In genomic region chr15:63450884-63451225, GRCh38 we compare ENCODE assay signal across 17 cellular contexts. TPM values are rescaled to one million over a fixed set of nuclear protein-coding genes. Genes with fewer than 3 reads are reported as not detected.
DNase-seq lines count a peak whose midpoint lies in the region; ATAC-seq, FAIRE-seq and TF ChIP-seq lines count a peak whose summit lies in the region.
"Had no signal": no experiment of that assay in that cellular context is flagged by ENCODE, and none has a peak within 500 bp of the region (broad histone marks: within the 10 kb centered on the region; RNA-seq: fewer than 3 reads in every experiment).

No MANE protein-coding gene starts in this region.

- CTCF ChIA-PET in HepG2 (lab: Yijun Ruan, JAX; ENCODE audit: low intra/inter-chr PET ratio, low total read pairs): no interaction called here

- TF ChIP-seq EP300 in HepG2 (IDR thresholded peaks at IDR 0.05; ENCODE audit: low read depth in 2 of 2, low read length in 2 of 2): no peak
- no peak for TF ChIP-seq EP300 in HepG2 (CRISPR knock-in tag; IDR thresholded peaks at IDR 0.05; ENCODE audit: borderline replicate concordance)
- TF ChIP-seq EP300 in suprapubic skin (IDR thresholded peaks at IDR 0.05): no peak

- in situ Hi-C loops in HepG2 (cut with HindIII; ENCODE audit: extremely low pct_ligation_motif_present, low pct_unique_long_range_greater_than_20kb): no loop called here

- H3K4me3 ChIP-seq in liver (ENCODE audit: low read depth in 1 of 3, low read length in 3 of 3) (no peak overlapping the region), HepG2 (replicated peaks in 1 of 3; ENCODE audit: insufficient read depth in 1 of 3, low read depth in 2 of 3, low read length in 3 of 3) (no peak overlapping the region), neural progenitor cell (no peak overlapping the region), suprapubic skin (no peak overlapping the region)
- H3K4me3 ChIP-seq: BLaER1 treated with 17β-estradiol and CSF1 and Interleukin-3, amounts not matched to agents 10 nM and 100 nM; GM23248; HAP-1 had no signal

- H3K4me1 ChIP-seq in liver (ENCODE audit: control insufficient read depth in 4 of 4, insufficient read depth in 4 of 4, low read length in 3 of 4) (peaks cover 3 to 32% (median 13%) of the 10 kb centered on the region in 4 donors), HepG2 (ENCODE audit: insufficient read depth, low read length) (peaks cover 23% of the 10 kb centered on the region), neural progenitor cell (peaks cover 7% of the 10 kb centered on the region), suprapubic skin (peaks cover 6% of the 10 kb centered on the region)

- H3K9me3 Mint-ChIP-seq in neural progenitor cell: no peaks in the 10 kb centered on the region
- H3K9me3 Mint-ChIP-seq: CD8-positive, alpha-beta T cell had no signal

- H3K9ac ChIP-seq in liver (ENCODE audit: low read depth in 1 of 2, low read length in 2 of 2): no peak overlapping the region
- no peak overlapping the region for H3K9ac ChIP-seq in HepG2 (ENCODE audit: insufficient read depth, low read depth, low read length)
- no peak overlapping the region for H3K9ac ChIP-seq in neural progenitor cell
- H3K9ac ChIP-seq: BLaER1 treated with 17β-estradiol and CSF1 and Interleukin-3, amounts not matched to agents 10 nM and 100 nM; GM23248 had no signal

- H3K79me2 ChIP-seq in HepG2 (ENCODE audit: insufficient read depth, low read length) (no peaks in the 10 kb centered on the region), neural progenitor cell (ENCODE audit: low read depth) (no peaks in the 10 kb centered on the region)

- 94% methylated on average over 9 of the region's 9 CpGs for WGBS in liver
- WGBS in HepG2 (ENCODE audit: low lambda C conversion rate): 72% methylated on average over 6 of the region's 9 CpGs
- 94% methylated on average over 9 of the region's 9 CpGs for WGBS in suprapubic skin

- H3K4me1 Mint-ChIP-seq in neural progenitor cell: peaks cover 10% of the 10 kb centered on the region

- intact Hi-C loops in HepG2 (cut with micrococcal nuclease; ENCODE audit: unreplicated experiment) (no loop called here), sciatic nerve (cut with DNase I) (no loop called here)

- H3K27ac ChIP-seq in liver (ENCODE audit: low read depth in 1 of 2, low read length in 2 of 2) (peak overlapping the region; percentile 35 to 78), HepG2 (ENCODE audit: extremely low read length, insufficient read depth, low read length) (no peak overlapping the region), neural progenitor cell (no peak overlapping the region), suprapubic skin (no peak overlapping the region)
- H3K27ac ChIP-seq: BLaER1 treated with 17β-estradiol and CSF1 and Interleukin-3, amounts not matched to agents 10 nM and 100 nM; GM23248 had no signal

- H2AFZ ChIP-seq in HepG2 (ENCODE audit: low read length): no peak overlapping the region
- H2AFZ ChIP-seq in neural progenitor cell (replicated peaks): no peak overlapping the region
- H2AFZ ChIP-seq: GM23248 had no signal

- H3K4me2 ChIP-seq in HepG2 (ENCODE audit: low read depth, low read length) (no peak overlapping the region), neural progenitor cell (no peak overlapping the region)

- no peaks in the 10 kb centered on the region for H3K9me3 ChIP-seq in liver (ENCODE audit: control insufficient read depth in 4 of 4, low read length in 3 of 4)
- no peaks in the 10 kb centered on the region for H3K9me3 ChIP-seq in HepG2 (ENCODE audit: low read length)
- H3K9me3 ChIP-seq in neural progenitor cell (ENCODE audit: low read depth): no peaks in the 10 kb centered on the region
- H3K9me3 ChIP-seq in suprapubic skin: no peaks in the 10 kb centered on the region
- H3K9me3 ChIP-seq: HAP-1 had no signal

- TF ChIP-seq POLR2A in HepG2 (IDR thresholded peaks at IDR 0.05; ENCODE audit: insufficient read depth in 1 of 2, low read depth in 2 of 2, low read length in 2 of 2): no peak
- no peak for TF ChIP-seq POLR2A in suprapubic skin (IDR thresholded peaks at IDR 0.05)

- H4K20me1 ChIP-seq in HepG2 (ENCODE audit: insufficient read depth, low read length) (no peaks in the 10 kb centered on the region), neural progenitor cell (ENCODE audit: low read depth) (no peaks in the 10 kb centered on the region)
- H4K20me1 ChIP-seq: BLaER1 treated with 17β-estradiol and CSF1 and Interleukin-3, amounts not matched to agents 10 nM and 100 nM had no signal

- H3K27me3 ChIP-seq in liver (ENCODE audit: control insufficient read depth in 4 of 4, insufficient read depth in 4 of 4, low read length in 3 of 4) (no peaks in the 10 kb centered on the region), HepG2 (ENCODE audit: control insufficient read depth in 1 of 2, insufficient read depth in 2 of 2, low read length in 2 of 2) (no peaks in the 10 kb centered on the region; a peak in 3 of 5 replicates), neural progenitor cell (no peaks in the 10 kb centered on the region), suprapubic skin (no peaks in the 10 kb centered on the region)
- H3K27me3 ChIP-seq: BLaER1 treated with 17β-estradiol and CSF1 and Interleukin-3, amounts not matched to agents 10 nM and 100 nM had no signal

- H3F3A ChIP-seq in neural progenitor cell (ENCODE audit: low read depth): no peaks in the 10 kb centered on the region

- no peak for TF ChIP-seq CTCF in liver (IDR thresholded peaks at IDR 0.05; ENCODE audit: low read depth, low read length, missing input control)
- no peak for TF ChIP-seq CTCF in HepG2 (CRISPR knock-in tag; IDR thresholded peaks at IDR 0.05)
- no peak for TF ChIP-seq CTCF in neural progenitor cell (IDR thresholded peaks at IDR 0.05)
- TF ChIP-seq CTCF in suprapubic skin (IDR thresholded peaks at IDR 0.05): no peak

- BruUV-seq in HepG2 (replicated peaks; lab: Mats Ljungman, UMichigan): no TSS peak

- TF ChIP-seq RAD21 in liver (IDR thresholded peaks at IDR 0.05): no peak
- no peak for TF ChIP-seq RAD21 in HepG2 (CRISPR knock-in tag; IDR thresholded peaks at IDR 0.05)

- no peaks in the 10 kb centered on the region for H3K36me3 Mint-ChIP-seq in neural progenitor cell
- H3K36me3 Mint-ChIP-seq: CD8-positive, alpha-beta T cell had no signal

- no peak overlapping the region for H3K27ac Mint-ChIP-seq in neural progenitor cell
- H3K27ac Mint-ChIP-seq: B cell; CD8-positive, alpha-beta T cell had no signal

- FAIRE-seq in HepG2 (lab: Jason Lieb, UNC): no peak
- FAIRE-seq: GM12891, GM19239 had no signal

- POLR2A ChIA-PET in HepG2 (lab: Yijun Ruan, JAX): no interaction called here

- no peak overlapping the region for H3K4me3 Mint-ChIP-seq in neural progenitor cell
- H3K4me3 Mint-ChIP-seq: B cell; CD8-positive, alpha-beta T cell had no signal

- H3K27me3 Mint-ChIP-seq in neural progenitor cell (ENCODE audit: insufficient read depth, low read depth): peaks cover 4% of the 10 kb centered on the region

- DNase-seq in HepG2 (ENCODE audit: low spot score): no peak
- DNase-seq in left lobe of liver (ENCODE audit: low spot score): peak; percentile 45
- peak; percentile 12 for DNase-seq in sciatic nerve (ENCODE audit: low spot score)
- no peak for DNase-seq in neural progenitor cell (ENCODE audit: low spot score)
- no peak for DNase-seq in suprapubic skin (ENCODE audit: low spot score in 2 of 2)
- DNase-seq: 8988T; Calu3; CD8-positive, alpha-beta T cell; DMS79 treated with DMSO at 0.1 percent for 48 hours had no signal

- ATAC-seq in HepG2 (no peak), left lobe of liver (no peak), sciatic nerve (no peak), GM21529 (IDR thresholded peaks at IDR 0.05; ENCODE audit: unreplicated experiment) (no peak)
- ATAC-seq: CD8-positive, alpha-beta T cell had no signal

- H3K36me3 ChIP-seq in liver (ENCODE audit: control insufficient read depth in 4 of 4, insufficient read depth in 3 of 4, low read depth in 1 of 4, low read length in 3 of 4): no peaks in the 10 kb centered on the region
- no peaks in the 10 kb centered on the region for H3K36me3 ChIP-seq in HepG2 (replicated peaks in 1 of 2; ENCODE audit: control insufficient read depth in 1 of 2, insufficient read depth in 2 of 2, low read length in 2 of 2)
- no peaks in the 10 kb centered on the region for H3K36me3 ChIP-seq in neural progenitor cell
- H3K36me3 ChIP-seq in suprapubic skin: no peaks in the 10 kb centered on the region
- H3K36me3 ChIP-seq: BLaER1 treated with 17β-estradiol and CSF1 and Interleukin-3, amounts not matched to agents 10 nM and 100 nM; HAP-1 had no signal

RNA-seq across cellular contexts. Expression of gene USP3, which starts 53.5 kb away (rescaled TPM):
- 10 to 100 TPM; 17.3 to 25.4 TPM for total RNA-seq in liver
- polyA plus RNA-seq in liver: 10 to 100 TPM in 1 of 2 donors, 1 to 10 TPM in 1; 8.5 to 12.3 TPM
- 55.9 and 61.2 TPM in 2 replicates for total RNA-seq in HepG2 (2016; rRNA removed; fragmentation: Illumina TruSeq; extraction: Trizol)
- 201 and 217 TPM in 2 replicates for total RNA-seq in HepG2 (2016; cell fraction: cytosol; rRNA removed; fragmentation: Illumina TruSeq; extraction: Trizol; ENCODE audit: low read depth)
- total RNA-seq in HepG2 (2016; cell fraction: insoluble cytoplasmic fraction; rRNA removed; fragmentation: Illumina TruSeq; extraction: Trizol): 52.9 and 64.6 TPM in 2 replicates
- 111 and 117 TPM in 2 replicates for total RNA-seq in HepG2 (2016; cell fraction: membrane; rRNA removed; fragmentation: Illumina TruSeq; extraction: Trizol)
- 87.7 and 94.7 TPM in 2 replicates for total RNA-seq in HepG2 (2016; cell fraction: nucleus; rRNA removed; fragmentation: Illumina TruSeq; extraction: Trizol)
- polyA plus RNA-seq in HepG2 (2011; rRNA removed): 14.3 and 16.0 TPM in 2 replicates
- 10.3 and 13.3 TPM in 2 replicates for polyA plus RNA-seq in HepG2 (2011; cell fraction: cytosol; rRNA removed)
- 39.8 and 44.5 TPM in 2 replicates for polyA plus RNA-seq in HepG2 (2011; cell fraction: nucleus; rRNA removed)
- polyA plus RNA-seq in HepG2 (2012): 36.2 and 40.8 TPM in 2 replicates
- polyA plus RNA-seq in HepG2 (2016; cell fraction: cytosol; fragmentation: Illumina TruSeq; extraction: Trizol; ENCODE audit: low read depth): 10.3 and 13.7 TPM in 2 replicates
- polyA plus RNA-seq in HepG2 (2016; cell fraction: insoluble cytoplasmic fraction; fragmentation: Illumina TruSeq; extraction: Trizol; ENCODE audit: low read depth): 42.1 and 42.7 TPM in 2 replicates
- 25.5 and 25.9 TPM in 2 replicates for polyA plus RNA-seq in HepG2 (2016; cell fraction: membrane; fragmentation: Illumina TruSeq; extraction: Trizol; ENCODE audit: low read depth)
- 86.8 and 90.5 TPM in 2 replicates for polyA plus RNA-seq in HepG2 (2016; cell fraction: nucleus; fragmentation: Illumina TruSeq; extraction: Trizol; ENCODE audit: insufficient read depth, low read depth)
- 30.9 and 34.8 TPM in 2 replicates for polyA minus RNA-seq in HepG2 (2011; rRNA and poly(A)+ RNA removed; ENCODE audit: low replicate concordance)
- polyA minus RNA-seq in HepG2 (2011; cell fraction: cytosol; rRNA and poly(A)+ RNA removed): 30.4 and 30.9 TPM in 2 replicates
- 88.7 and 110 TPM in 2 replicates for polyA minus RNA-seq in HepG2 (2011; cell fraction: nucleus; rRNA and poly(A)+ RNA removed)
- total RNA-seq in left lobe of liver: 22.0 TPM
- 58.2 TPM for total RNA-seq in sciatic nerve
- total RNA-seq in neural progenitor cell (ENCODE audit: low replicate concordance): 48.8 and 64.2 TPM in 2 replicates
- 100 to 1,000 TPM in 1 of 4 donors, 10 to 100 TPM in 3; 43.2 to 105 (median 48.0) TPM for total RNA-seq in suprapubic skin

Comparison
In these comparisons a context has a peak if more than half of its experiments do, and no peak if none do; other contexts are left out.
1. H3K27ac ChIP-seq: peak in liver (2 of 2); none in HepG2 (single experiment), neural progenitor cell (single experiment) and suprapubic skin (single experiment).
2. DNase-seq: peak in left lobe of liver (single experiment) and sciatic nerve (single experiment); none in HepG2 (single experiment), neural progenitor cell (single experiment) and suprapubic skin (0 of 2).